ENCODE assay signal across 24 cellular contexts in the genomic region with DNA sequence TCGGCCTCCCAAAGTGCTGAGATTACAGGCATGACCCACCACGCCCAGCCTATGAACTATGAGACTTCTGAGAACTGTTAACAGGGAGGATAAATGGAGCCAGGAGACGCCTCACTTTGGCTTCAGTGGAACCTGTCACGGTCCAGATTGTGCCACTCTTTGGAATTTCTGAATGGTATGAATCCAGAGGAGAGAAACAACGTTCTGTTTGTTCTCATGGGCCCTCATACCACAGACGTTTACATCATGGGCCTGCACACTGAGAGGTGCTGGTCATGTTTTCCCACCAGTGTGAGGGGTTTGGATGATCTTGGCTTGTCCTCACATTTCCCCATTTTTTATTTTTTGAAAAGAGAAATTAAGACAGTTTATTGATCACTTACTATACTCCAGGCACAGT.
DNase-seq lines count a peak whose midpoint lies in the region; ATAC-seq, FAIRE-seq and TF ChIP-seq lines count a peak whose summit lies in the region.
"Had no signal": no experiment of that assay in that cellular context is flagged by ENCODE, and none has a peak within 500 bp of the region (broad histone marks: within the 10 kb centered on the region; RNA-seq: fewer than 3 reads in every experiment).

No MANE protein-coding gene starts in this region.

- CTCF ChIA-PET in HepG2 (lab: Yijun Ruan, JAX; ENCODE audit: low intra/inter-chr PET ratio, low total read pairs), result interaction anchor here (1.0 kb wide), 1 partner anchor 9 kb away, joined by 3 read pairs; no protein-coding TSS in a partner anchor

- H3K79me2 ChIP-seq in HepG2 (ENCODE audit: insufficient read depth, low read length), result no peaks in the 10 kb centered on the region

- H3K9me3 ChIP-seq in left ventricle myocardium inferior (replicated peaks) (no peaks in the 10 kb centered on the region), HepG2 (ENCODE audit: low read length) (no peaks in the 10 kb centered on the region), gastrocnemius medialis (no peaks in the 10 kb centered on the region)
- H3K9me3 ChIP-seq: BE2C had no signal

- no peaks in the 10 kb centered on the region for H4K20me1 ChIP-seq in HepG2 (ENCODE audit: insufficient read depth, low read length)

- H2AFZ ChIP-seq in HepG2 (ENCODE audit: low read length), result no peak overlapping the region

- POLR2A ChIA-PET in HepG2 (lab: Yijun Ruan, JAX), result interaction anchor here (1.3 kb wide), 1 partner anchor 53 kb away, joined by 4 read pairs; no protein-coding TSS in a partner anchor

- BruUV-seq in HepG2 (replicated peaks; lab: Mats Ljungman, UMichigan), result no TSS peak

- 7% methylated on average over 6 of the region's 6 CpGs for WGBS in HepG2 (ENCODE audit: low lambda C conversion rate)

- H3K4me3 ChIP-seq in left ventricle myocardium inferior (no peak overlapping the region), HepG2 (replicated peaks in 1 of 3; ENCODE audit: insufficient read depth in 1 of 3, low read depth in 2 of 3, low read length in 3 of 3) (no peak overlapping the region), gastrocnemius medialis (no peak overlapping the region)
- H3K4me3 ChIP-seq: GM12878 had no signal

- ATAC-seq in Right ventricle myocardium superior (ENCODE audit: poor library complexity) (no peak), HepG2 (peak; percentile 33), gastrocnemius medialis (no peak)
- ATAC-seq: GM12878 had no signal

- FAIRE-seq in HepG2 (lab: Jason Lieb, UNC), result peak; percentile 47
- FAIRE-seq: A204.1, GM12878, GM19239, H1 had no signal

- TF ChIP-seq POLR2A in HepG2 (IDR thresholded peaks at IDR 0.05; ENCODE audit: insufficient read depth in 1 of 2, low read depth in 2 of 2, low read length in 2 of 2), result no peak
- TF ChIP-seq POLR2A in gastrocnemius medialis (IDR thresholded peaks at IDR 0.05), result no peak

- H3K27ac ChIP-seq in left ventricle myocardium inferior (replicated peaks) (peak overlapping the region; percentile 44), HepG2 (ENCODE audit: extremely low read length, insufficient read depth, low read length) (no peak overlapping the region), gastrocnemius medialis (peak overlapping the region; percentile 91 to 98 (median 95))
- H3K27ac ChIP-seq: HL-60 had no signal

- TF ChIP-seq CTCF in left ventricle myocardium inferior (IDR thresholded peaks at IDR 0.05; ENCODE audit: borderline replicate concordance), result no peak
- no peak for TF ChIP-seq CTCF in HepG2 (CRISPR knock-in tag; IDR thresholded peaks at IDR 0.05)
- no peak for TF ChIP-seq CTCF in gastrocnemius medialis (IDR thresholded peaks at IDR 0.05 in 4 of 5, conservative IDR thresholded peaks at IDR 0.05 in 1 of 5)

- H3K27me3 ChIP-seq in left ventricle myocardium inferior (ENCODE audit: low read depth), result no peaks in the 10 kb centered on the region
- H3K27me3 ChIP-seq in HepG2 (ENCODE audit: control insufficient read depth in 1 of 2, insufficient read depth in 2 of 2, low read length in 2 of 2), result peaks cover 0 to 3% of the 10 kb centered on the region in 2 experiments; a peak in 1 of 5 replicates
- H3K27me3 ChIP-seq in gastrocnemius medialis, result no peaks in the 10 kb centered on the region
- H3K27me3 ChIP-seq: BE2C had no signal

- intact Hi-C loops in left ventricle myocardium inferior (cut with micrococcal nuclease), result no loop called here
- intact Hi-C loops in Right ventricle myocardium superior (cut with DNase I), result no loop called here
- intact Hi-C loops in HepG2 (cut with micrococcal nuclease; ENCODE audit: unreplicated experiment), result no loop called here
- intact Hi-C loops in gastrocnemius medialis (cut with DNase I; ENCODE audit: low total_unique reads), result loop anchor here (10.0 kb wide), 1 partner anchor 973 kb away; the partner anchor contains the start of gene USP32

- peak overlapping the region; percentile 75 for H3K4me2 ChIP-seq in HepG2 (ENCODE audit: low read depth, low read length)

- no peak for TF ChIP-seq EP300 in HepG2 (IDR thresholded peaks at IDR 0.05; ENCODE audit: low read depth in 2 of 2, low read length in 2 of 2)
- no peak for TF ChIP-seq EP300 in HepG2 (CRISPR knock-in tag; IDR thresholded peaks at IDR 0.05; ENCODE audit: borderline replicate concordance)

- in situ Hi-C loops in HepG2 (cut with HindIII; ENCODE audit: extremely low pct_ligation_motif_present, low pct_unique_long_range_greater_than_20kb) (loop anchor here (5.0 kb wide), 1 partner anchor 54 kb away; no protein-coding TSS in a partner anchor), gastrocnemius medialis (cut with MboI; ENCODE audit: low sequenced_read_pairs in 4 of 4) (loop anchor here in 1 of 4 donors (10.0 kb wide), 1 partner anchor 47 kb away; no protein-coding TSS in a partner anchor)

- DNase-seq in left ventricle myocardium inferior (no peak), Right ventricle myocardium superior (no peak), amniotic epithelial cell (ENCODE audit: low read depth) (peak; percentile 30), HepG2 (ENCODE audit: low spot score) (peak; percentile 88), gastrocnemius medialis (peak; percentile 15 to 46), hepatic stellate cell (ENCODE audit: low spot score) (no peak), glomerular visceral epithelial cell (ENCODE audit: extremely low spot score) (no peak)
- DNase-seq: ACHN; BE2C; C1 segment of cervical spinal cord; CD4-positive, CD25-positive, alpha-beta regulatory T cell; CD8-positive, alpha-beta memory T cell; COR-L47; DMS 273 treated with DMSO at 0.1 percent for 48 hours; DMS53; DND-41; EL; H9; IMR-90 had no signal

- no peak overlapping the region for H3K9ac ChIP-seq in HepG2 (ENCODE audit: insufficient read depth, low read depth, low read length)

- H3K36me3 ChIP-seq in left ventricle myocardium inferior, result no peaks in the 10 kb centered on the region
- no peaks in the 10 kb centered on the region for H3K36me3 ChIP-seq in HepG2 (replicated peaks in 1 of 2; ENCODE audit: control insufficient read depth in 1 of 2, insufficient read depth in 2 of 2, low read length in 2 of 2)
- no peaks in the 10 kb centered on the region for H3K36me3 ChIP-seq in gastrocnemius medialis
- H3K36me3 ChIP-seq: BE2C had no signal

- no peak for TF ChIP-seq RAD21 in HepG2 (CRISPR knock-in tag; IDR thresholded peaks at IDR 0.05)

- H3K4me1 ChIP-seq in left ventricle myocardium inferior (peaks cover 71% of the 10 kb centered on the region), HepG2 (ENCODE audit: insufficient read depth, low read length) (peaks cover 80% of the 10 kb centered on the region), gastrocnemius medialis (peaks cover 55 to 68% of the 10 kb centered on the region in 2 donors)

TF ChIP-seq in HepG2, 621 proteins besides CTCF, POLR2A, EP300 and RAD21 (continues in another document):
- TF ChIP-seq, protein P1, sequence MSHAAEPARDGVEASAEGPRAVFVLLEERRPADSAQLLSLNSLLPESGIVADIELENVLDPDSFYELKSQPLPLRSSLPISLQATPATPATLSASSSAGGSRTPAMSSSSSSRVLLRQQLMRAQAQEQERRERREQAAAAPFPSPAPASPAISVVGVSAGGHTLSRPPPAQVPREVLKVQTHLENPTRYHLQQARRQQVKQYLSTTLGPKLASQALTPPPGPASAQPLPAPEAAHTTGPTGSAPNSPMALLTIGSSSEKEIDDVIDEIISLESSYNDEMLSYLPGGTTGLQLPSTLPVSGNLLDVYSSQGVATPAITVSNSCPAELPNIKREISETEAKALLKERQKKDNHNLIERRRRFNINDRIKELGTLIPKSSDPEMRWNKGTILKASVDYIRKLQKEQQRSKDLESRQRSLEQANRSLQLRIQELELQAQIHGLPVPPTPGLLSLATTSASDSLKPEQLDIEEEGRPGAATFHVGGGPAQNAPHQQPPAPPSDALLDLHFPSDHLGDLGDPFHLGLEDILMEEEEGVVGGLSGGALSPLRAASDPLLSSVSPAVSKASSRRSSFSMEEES (CRISPR knock-in tag; IDR thresholded peaks at IDR 0.05), result no peak
- TF ChIP-seq REST (IDR thresholded peaks at IDR 0.05; ENCODE audit: borderline replicate concordance in 1 of 2, low read depth in 1 of 2, low read length in 2 of 2), result no peak
- no peak for TF ChIP-seq ZEB1 (IDR thresholded peaks at IDR 0.05; ENCODE audit: insufficient replicate concordance, low read depth)
- TF ChIP-seq KDM5A (IDR thresholded peaks at IDR 0.05; ENCODE audit: borderline replicate concordance, low read length), result no peak
- TF ChIP-seq HDAC1 (CRISPR knock-in tag; IDR thresholded peaks at IDR 0.05), result peak; percentile 29; the same call in 1 of the 2 replicates
- no peak for TF ChIP-seq DPF2 (CRISPR knock-in tag; IDR thresholded peaks at IDR 0.05; ENCODE audit: borderline replicate concordance, low read depth)
- TF ChIP-seq MYC (CRISPR knock-in tag; IDR thresholded peaks at IDR 0.05; ENCODE audit: borderline replicate concordance), result peak; percentile 10; the same call in 1 of the 2 replicates
- TF ChIP-seq CREBL2 (CRISPR knock-in tag; IDR thresholded peaks at IDR 0.05; ENCODE audit: borderline replicate concordance), result no peak
- no peak for TF ChIP-seq AHR (CRISPR knock-in tag; IDR thresholded peaks at IDR 0.05)
- no peak for TF ChIP-seq ELF4 (CRISPR knock-in tag; IDR thresholded peaks at IDR 0.05; ENCODE audit: borderline replicate concordance)
- no peak for TF ChIP-seq ZNF317 (CRISPR knock-in tag; IDR thresholded peaks at IDR 0.05)

Comparison
In these comparisons a context has a peak if more than half of its experiments do, and no peak if none do; other contexts are left out.
1. DNase-seq: peak in amniotic epithelial cell (single experiment), HepG2 (single experiment) and gastrocnemius medialis (2 of 2); none in left ventricle myocardium inferior (single experiment), Right ventricle myocardium superior (single experiment), hepatic stellate cell (single experiment) and glomerular visceral epithelial cell (single experiment).